ENCODE assay signal across 20 cellular contexts in genomic region chr9:91817106-91817492, GRCh38.
DNase-seq lines count a peak whose midpoint lies in the region; ATAC-seq and TF ChIP-seq lines count a peak whose summit lies in the region.
"Had no signal": no experiment of that assay in that cellular context is flagged by ENCODE, and none has a peak within 500 bp of the region (broad histone marks: within the 10 kb centered on the region; RNA-seq: fewer than 3 reads in every experiment).

No MANE protein-coding gene starts in this region.

- TF ChIP-seq CTCF in gastroesophageal sphincter (IDR thresholded peaks at IDR 0.05), result no peak
- no peak for TF ChIP-seq CTCF in progenitor cell of endocrine pancreas (IDR thresholded peaks at IDR 0.05; ENCODE audit: unreplicated experiment)
- no peak for TF ChIP-seq CTCF in vagina (IDR thresholded peaks at IDR 0.05)

- peaks cover 46% of the 10 kb centered on the region for H3K4me1 Mint-ChIP-seq in progenitor cell of endocrine pancreas (ENCODE audit: low read depth)
- H3K4me1 Mint-ChIP-seq: activated CD4-positive, alpha-beta T cell treated with anti-CD3 and anti-CD28 coated beads for 36 hours had no signal

- TF ChIP-seq POLR2A in gastroesophageal sphincter (IDR thresholded peaks at IDR 0.05) (no peak), vagina (IDR thresholded peaks at IDR 0.05) (no peak)

- no peaks in the 10 kb centered on the region for H3K27me3 ChIP-seq in gastroesophageal sphincter
- no peaks in the 10 kb centered on the region for H3K27me3 ChIP-seq in vagina
- H3K27me3 ChIP-seq: body of pancreas had no signal

- ATAC-seq in gastroesophageal sphincter (no peak), GM18498 (IDR thresholded peaks at IDR 0.05; ENCODE audit: unreplicated experiment) (no peak), HG02623 (IDR thresholded peaks at IDR 0.05; ENCODE audit: unreplicated experiment) (no peak)
- ATAC-seq: activated CD4-positive, alpha-beta T cell treated with anti-CD3 and anti-CD28 coated beads for 36 hours; esophagus mucosa; PC-3 had no signal

- DNase-seq in DMS 273 (lab: John Stamatoyannopoulos, UW; ENCODE audit: unreplicated experiment) (peak; percentile 22), DMS 273 treated with DMSO at 0.1 percent for 48 hours (lab: John Stamatoyannopoulos, UW) (no peak), progenitor cell of endocrine pancreas (ENCODE audit: low spot score, unreplicated experiment) (no peak), vagina (ENCODE audit: extremely low spot score in 2 of 2) (no peak)
- DNase-seq in activated CD4-positive, alpha-beta T cell treated with anti-CD3 and anti-CD28 coated beads, Interleukin-2, amount 50 U/mL, for 1 hour, result no peak
- DNase-seq: activated CD4-positive, alpha-beta T cell treated with anti-CD3 and anti-CD28 coated beads for 36 hours; activated CD8-positive, alpha-beta memory T cell treated with anti-CD3 and anti-CD28 coated beads, Interleukin-2, amount 50 U/mL, for 4 hours; activated naive CD4-positive, alpha-beta T cell treated with anti-CD3 and anti-CD28 coated beads for 36 hours; body of pancreas; hypothalamus; KBM-7; NCI-H774; PC-3; T1000 had no signal

- TF ChIP-seq EP300 in gastroesophageal sphincter (IDR thresholded peaks at IDR 0.05), result no peak

- H3K4me3 ChIP-seq in gastroesophageal sphincter (peak overlapping the region in 1 of 2 donors; percentile 15), vagina (peak overlapping the region in 1 of 2 donors; percentile 18)
- H3K4me3 ChIP-seq: body of pancreas had no signal

- no peaks in the 10 kb centered on the region for H3K27me3 Mint-ChIP-seq in progenitor cell of endocrine pancreas

- H3K4me1 ChIP-seq in gastroesophageal sphincter (peaks cover 0 to 72% (median 14%) of the 10 kb centered on the region in 3 donors), vagina (peaks cover 27% of the 10 kb centered on the region)

- no peak overlapping the region for H3K4me3 Mint-ChIP-seq in progenitor cell of endocrine pancreas (ENCODE audit: low read depth)
- H3K4me3 Mint-ChIP-seq: activated CD4-positive, alpha-beta T cell treated with anti-CD3 and anti-CD28 coated beads for 36 hours; activated naive CD4-positive, alpha-beta T cell treated with anti-CD3 and anti-CD28 coated beads for 36 hours had no signal

- H3K36me3 Mint-ChIP-seq in progenitor cell of endocrine pancreas (ENCODE audit: insufficient read depth), result peaks cover 3% of the 10 kb centered on the region

- H3K36me3 ChIP-seq in gastroesophageal sphincter, result no peaks in the 10 kb centered on the region
- no peaks in the 10 kb centered on the region for H3K36me3 ChIP-seq in vagina

- peak overlapping the region; percentile 91 for H3K27ac Mint-ChIP-seq in progenitor cell of endocrine pancreas
- H3K27ac Mint-ChIP-seq: activated CD4-positive, alpha-beta T cell treated with anti-CD3 and anti-CD28 coated beads for 36 hours; activated naive CD4-positive, alpha-beta T cell treated with anti-CD3 and anti-CD28 coated beads for 36 hours had no signal

- intact Hi-C loops in vagina (cut with DNase I), result no loop called here

- H3K9me3 ChIP-seq in gastroesophageal sphincter (no peaks in the 10 kb centered on the region), vagina (no peaks in the 10 kb centered on the region)
- H3K9me3 ChIP-seq: body of pancreas had no signal

- WGBS in gastroesophageal sphincter (ENCODE audit: low coverage in 1 of 2), 2 donors, result 83% methylated on average over 1 of the region's 8 CpGs; no CpG with 5 or more reads in 1 of the 2 donors

- peak overlapping the region in 3 of 4 donors; percentile 78 to 82 (median 82) for H3K27ac ChIP-seq in gastroesophageal sphincter
- peak overlapping the region; percentile 75 for H3K27ac ChIP-seq in vagina
- H3K27ac ChIP-seq: 22Rv1, C4-2B had no signal

- H3K9me3 Mint-ChIP-seq in progenitor cell of endocrine pancreas (ENCODE audit: low read depth), result peaks cover 1% of the 10 kb centered on the region
- H3K9me3 Mint-ChIP-seq: activated naive CD4-positive, alpha-beta T cell treated with anti-CD3 and anti-CD28 coated beads for 36 hours had no signal
